Comparison of ENCODE assay signal across 11 cellular contexts in genomic region chr10:56698506-56698905, GRCh38.
"Had no signal": no experiment of that assay in that cellular context is flagged by ENCODE, and none has a peak within 500 bp of the region (broad histone marks: within the 10 kb centered on the region; RNA-seq: fewer than 3 reads in every experiment).

No MANE protein-coding gene starts in this region.

- H3K9me3 Mint-ChIP-seq: GM23338, H9 had no signal

- H3K4me1 ChIP-seq: HAP-1 had no signal

- H3K4me3 ChIP-seq: GM23248, GM23338, HAP-1 had no signal

- H3K9ac ChIP-seq: GM23248 had no signal

- ATAC-seq: GM23338, HCT116 had no signal

- H3K27ac Mint-ChIP-seq: GM23338, H9, HFFc6 had no signal

- H3K4me2 ChIP-seq: GM23338 had no signal

- H3K4me3 Mint-ChIP-seq: GM23338, H9, HFFc6 had no signal

- DNase-seq: GM23248, GOT3, H7, H9, HCEC 1CT, HFFc6 had no signal

- H3K27ac ChIP-seq: GM23248 had no signal

- FAIRE-seq: H1, H54 had no signal

- H3K4me1 Mint-ChIP-seq: GM23338, H9 had no signal

- H2AFZ ChIP-seq: GM23248, GM23338 had no signal

- H3K9me3 ChIP-seq: HAP-1 had no signal

- H3K36me3 ChIP-seq: HAP-1 had no signal
